8 cellular contexts compared by ENCODE assay signal in the genomic region with DNA sequence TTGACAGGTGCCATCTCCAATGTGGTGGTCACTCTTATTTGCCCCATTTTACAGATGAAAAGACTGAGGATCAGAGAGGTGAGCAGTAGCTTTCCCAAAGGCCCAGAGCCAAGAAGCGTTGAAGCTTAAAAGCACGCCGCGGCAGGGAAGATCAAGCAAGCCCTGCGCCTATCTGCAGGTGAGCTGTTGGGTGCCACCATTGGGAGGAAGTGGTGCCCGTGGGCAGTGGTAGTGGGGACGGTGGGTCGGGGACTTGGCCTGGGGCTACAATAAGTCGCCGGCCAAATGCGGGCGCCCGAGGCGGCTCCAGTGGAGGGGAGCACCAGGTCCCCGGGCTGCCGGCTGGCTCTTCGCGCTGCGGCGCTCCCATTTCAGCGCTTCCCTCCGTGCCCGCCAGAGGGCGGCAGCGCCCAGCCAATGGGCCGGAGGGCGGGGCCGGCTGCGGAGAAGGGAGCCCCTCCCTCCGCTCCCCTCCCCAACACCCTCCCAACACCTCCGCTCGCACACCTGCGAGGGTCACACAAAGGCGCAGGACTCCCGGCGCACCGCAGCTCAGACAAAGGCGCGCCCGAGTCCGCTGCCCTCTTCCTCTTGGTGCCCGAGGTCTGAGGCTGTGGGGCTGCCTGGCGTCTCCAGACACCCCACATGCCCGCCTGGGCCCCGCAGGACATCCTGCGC. TPM values are rescaled to one million over a fixed set of nuclear protein-coding genes. Genes with fewer than 3 reads are reported as not detected.
DNase-seq lines count a peak whose midpoint lies in the region; ATAC-seq and TF ChIP-seq lines count a peak whose summit lies in the region.

No MANE protein-coding gene starts in this region.

- no peaks in the 10 kb centered on the region for H3K36me3 Mint-ChIP-seq in chondrocyte (ENCODE audit: low read depth)

- intact Hi-C loops in left lung (cut with DNase I): loop anchor here in 1 of 2 donors (10.0 kb wide), 2 partner anchors 52 to 182 kb away; partner anchors contain the start of gene TMEM145

- peaks cover 19% of the 10 kb centered on the region for H3K4me1 Mint-ChIP-seq in chondrocyte (ENCODE audit: low read depth)

- H3K4me3 Mint-ChIP-seq in chondrocyte (ENCODE audit: unreplicated experiment): peak overlapping the region; percentile 35

- peak; percentile 43 for ATAC-seq in HG02759 (IDR thresholded peaks at IDR 0.05; ENCODE audit: unreplicated experiment)
- peak; percentile 95 for ATAC-seq in left lung

- H3K9me3 Mint-ChIP-seq in chondrocyte (ENCODE audit: low read depth): no peaks in the 10 kb centered on the region

- peak; percentile 66 for DNase-seq in DMS53 treated with DMSO at 0.1 percent for 48 hours (lab: John Stamatoyannopoulos, UW; ENCODE audit: unreplicated experiment)
- DNase-seq in NCI-H2227 (lab: John Stamatoyannopoulos, UW; ENCODE audit: unreplicated experiment): peak; percentile 95
- peak; percentile 79 for DNase-seq in activated CD4-positive, alpha-beta T cell treated with anti-CD3 and anti-CD28 coated beads for 1 hour
- DNase-seq in chondrocyte (ENCODE audit: low spot score): no peak
- peak; percentile 68 to 96 for DNase-seq in left lung
- peak; percentile 85 to 89 for DNase-seq in stimulated activated CD4-positive, alpha-beta T cell treated with anti-CD3 and anti-CD28 coated beads, Interleukin-2, amount 100 ng/mL, for 48 hours
- no peak for DNase-seq in GF-D8 (lab: John Stamatoyannopoulos, UW)

- peaks cover 11 to 77% of the 10 kb centered on the region in 2 donors for H3K27me3 ChIP-seq in left lung

- TF ChIP-seq CTCF in chondrocyte (IDR thresholded peaks at IDR 0.05): peak; percentile 98
- peak; percentile 97 to 99 for TF ChIP-seq CTCF in left lung (IDR thresholded peaks at IDR 0.05)

- H3K4me1 ChIP-seq in left lung: peaks cover 8 to 43% of the 10 kb centered on the region in 2 donors

- H3K27ac Mint-ChIP-seq in chondrocyte (ENCODE audit: unreplicated experiment): no peak overlapping the region

- peak overlapping the region in 1 of 2 donors; percentile 34 for H3K27ac ChIP-seq in left lung

- H3K36me3 ChIP-seq in left lung: no peaks in the 10 kb centered on the region

- peak overlapping the region; percentile 1 to 49 for H3K4me3 ChIP-seq in left lung

- peaks cover 22% of the 10 kb centered on the region for H3K27me3 Mint-ChIP-seq in chondrocyte (ENCODE audit: low read depth)

- no peaks in the 10 kb centered on the region for H3K9me3 ChIP-seq in left lung

RNA-seq across cellular contexts. Expression of gene POU2F2, which starts 0.7 kb away (rescaled TPM):
- total RNA-seq in chondrocyte: 0.58 to 1.5 TPM (median 0.62 TPM) in 3 replicates
- total RNA-seq in left lung: 10 to 100 TPM in 1 of 2 donors, 1 to 10 TPM in 1; 2.0 to 10.0 TPM

RNA-seq across cellular contexts. Expression of gene ZNF574, which starts 57.0 kb away (rescaled TPM):
- 11.2 to 13.0 TPM (median 12.4 TPM) in 3 replicates for total RNA-seq in chondrocyte
- total RNA-seq in left lung: 10 to 100 TPM in 1 of 2 donors, 1 to 10 TPM in 1; 9.4 to 11.2 TPM

Comparison
In these comparisons a context has a peak if more than half of its experiments do, and no peak if none do; other contexts are left out.
1. DNase-seq: peak in DMS53 treated with DMSO at 0.1 percent for 48 hours (single experiment), NCI-H2227 (single experiment), activated CD4-positive, alpha-beta T cell treated with anti-CD3 and anti-CD28 coated beads for 1 hour (single experiment), left lung (2 of 2) and stimulated activated CD4-positive, alpha-beta T cell treated with anti-CD3 and anti-CD28 coated beads, Interleukin-2, amount 100 ng/mL, for 48 hours (2 of 2); none in chondrocyte (single experiment) and GF-D8 (single experiment).